8 cellular contexts compared by ENCODE assay signal in the genomic region with DNA sequence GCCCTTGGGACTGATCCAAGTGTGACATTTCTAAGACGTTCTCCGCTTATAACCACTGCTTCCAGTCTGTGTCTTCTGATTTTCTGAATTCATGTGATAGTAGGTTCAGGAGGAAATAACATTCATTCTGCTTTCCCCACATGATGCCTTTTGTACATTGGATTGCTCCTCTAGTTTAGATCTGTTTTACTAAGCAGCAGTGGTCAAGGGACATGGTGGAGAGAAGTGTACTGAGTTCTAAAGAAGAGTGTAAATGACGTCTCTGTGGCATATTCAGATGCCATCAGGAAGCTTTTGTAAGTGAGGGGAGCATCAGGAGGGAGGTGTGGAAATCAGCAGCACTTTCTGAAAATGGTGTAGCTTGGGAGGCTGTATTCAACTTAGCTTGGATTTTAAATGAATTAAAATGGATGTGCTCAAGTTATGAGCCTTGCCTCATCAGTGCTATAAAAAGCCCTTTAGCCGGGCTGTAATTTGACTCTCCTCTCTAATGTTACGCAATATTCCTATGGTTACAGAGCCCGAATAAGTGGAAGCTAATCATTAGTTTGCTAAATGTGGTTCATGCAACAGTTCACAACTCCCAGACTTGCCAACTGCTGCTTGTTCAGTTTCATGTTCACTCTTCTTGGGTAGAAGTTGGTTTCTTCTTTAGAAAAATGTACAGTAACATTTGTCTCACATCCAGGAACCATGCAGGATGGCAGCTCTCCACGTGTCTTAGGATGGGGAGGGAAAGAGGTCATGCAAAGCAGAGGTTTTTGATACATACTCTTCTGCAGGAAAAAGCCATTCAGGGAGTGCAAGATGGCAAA.
DNase-seq lines count a peak whose midpoint lies in the region; ATAC-seq and TF ChIP-seq lines count a peak whose summit lies in the region.

No MANE protein-coding gene starts in this region.

- no peak for ATAC-seq in GM19397 (IDR thresholded peaks at IDR 0.05; ENCODE audit: unreplicated experiment)
- no peak for ATAC-seq in CD8-positive, alpha-beta T cell

- H3K4me3 ChIP-seq in KMS-11 (IDR thresholded peaks at IDR 0.05; ENCODE audit: insufficient read depth, low read depth, low read length) (no peak overlapping the region), foreskin fibroblast (ENCODE audit: low read depth in 1 of 2, low read length in 2 of 2) (peak overlapping the region in 1 of 2 donors; percentile 19), skeletal muscle tissue (ENCODE audit: low read length in 3 of 3) (peak overlapping the region; percentile 23 to 57 (median 50))
- H3K4me3 ChIP-seq in CD8-positive, alpha-beta T cell (ENCODE audit: low read depth, low read length) = no peak overlapping the region

- no peaks in the 10 kb centered on the region for H3K27me3 Mint-ChIP-seq in Calu3 (ENCODE audit: unreplicated experiment)
- H3K27me3 Mint-ChIP-seq in CD8-positive, alpha-beta T cell (ENCODE audit: low read depth) = no peaks in the 10 kb centered on the region

- H3K36me3 ChIP-seq in KMS-11 (ENCODE audit: insufficient read depth) (no peaks in the 10 kb centered on the region), skeletal muscle tissue (ENCODE audit: control insufficient read depth in 3 of 3, insufficient read depth in 3 of 3, low read length in 3 of 3) (no peaks in the 10 kb centered on the region)
- H3K36me3 ChIP-seq in CD8-positive, alpha-beta T cell (ENCODE audit: insufficient read depth, low read length) = no peaks in the 10 kb centered on the region

- H3K36me3 Mint-ChIP-seq in Calu3 (ENCODE audit: insufficient read depth, unreplicated experiment) = peaks cover 19% of the 10 kb centered on the region
- peaks cover 59% of the 10 kb centered on the region for H3K36me3 Mint-ChIP-seq in CD8-positive, alpha-beta T cell

- H3K27ac Mint-ChIP-seq in Calu3 (ENCODE audit: unreplicated experiment) = peak overlapping the region; percentile 4
- H3K27ac Mint-ChIP-seq in CD8-positive, alpha-beta T cell = no peak overlapping the region

- H2AFZ ChIP-seq in KMS-11 (ENCODE audit: low read depth) = peak overlapping the region; percentile 39

- no peak overlapping the region for H3K4me3 Mint-ChIP-seq in Calu3 (ENCODE audit: low read depth, unreplicated experiment)
- H3K4me3 Mint-ChIP-seq in CD8-positive, alpha-beta T cell = no peak overlapping the region

- no TSS peak for BruUV-seq in Calu3 (replicated peaks; lab: Mats Ljungman, UMichigan)

- H3K9ac ChIP-seq in KMS-11 (peak overlapping the region; percentile 54), skeletal muscle tissue (ENCODE audit: low read depth in 1 of 3, low read length in 3 of 3) (peak overlapping the region in 2 of 3 donors; percentile 46 to 62)

- intact Hi-C loops in Calu3 (cut with micrococcal nuclease; ENCODE audit: unreplicated experiment) = no loop called here
- intact Hi-C loops in CD8-positive, alpha-beta T cell (cut with DNase I, micrococcal nuclease) = no loop called here

- H3K27me3 ChIP-seq in KMS-11 (ENCODE audit: insufficient read depth, low read depth) = no peaks in the 10 kb centered on the region
- no peaks in the 10 kb centered on the region for H3K27me3 ChIP-seq in skeletal muscle tissue (ENCODE audit: control insufficient read depth in 3 of 3, insufficient read depth in 3 of 3, low read length in 3 of 3)
- no peaks in the 10 kb centered on the region for H3K27me3 ChIP-seq in CD8-positive, alpha-beta T cell (ENCODE audit: insufficient read depth, low read length)

- DNase-seq in Calu3 = peak; percentile 20
- peak; percentile 63 for DNase-seq in RWPE1 (ENCODE audit: low spot score)
- DNase-seq in foreskin fibroblast = peak; percentile 85 to 90
- DNase-seq in CD8-positive, alpha-beta T cell = no peak
- DNase-seq in activated CD4-positive, alpha-beta T cell treated with anti-CD3 and anti-CD28 coated beads for 4 hours = no peak

- no peaks in the 10 kb centered on the region for H4K20me1 ChIP-seq in KMS-11 (ENCODE audit: insufficient read depth)

- POLR2A ChIA-PET in RWPE1 (lab: Yijun Ruan, JAX; ENCODE audit: low non-redundant PET) = no interaction called here
- POLR2A ChIA-PET in CD8-positive, alpha-beta T cell (lab: Charles Lee) = no interaction called here

- H3K79me2 ChIP-seq in KMS-11 (ENCODE audit: insufficient read depth, low read depth) = no peaks in the 10 kb centered on the region

- peak overlapping the region; percentile 86 for H3K4me2 ChIP-seq in KMS-11

- peaks cover 13% of the 10 kb centered on the region for H3K4me1 Mint-ChIP-seq in Calu3 (ENCODE audit: low read depth, unreplicated experiment)
- H3K4me1 Mint-ChIP-seq in CD8-positive, alpha-beta T cell (ENCODE audit: low read depth) = peaks cover 17% of the 10 kb centered on the region

- TF ChIP-seq CTCF in Calu3 (IDR thresholded peaks at IDR 0.05; ENCODE audit: unreplicated experiment) (no peak), KMS-11 (conservative IDR thresholded peaks at IDR 0.05; ENCODE audit: low read depth, low read length) (no peak), RWPE1 (conservative IDR thresholded peaks at IDR 0.05; ENCODE audit: low read depth) (no peak), foreskin fibroblast (IDR thresholded peaks at IDR 0.05; ENCODE audit: low read depth, low read length) (no peak)
- TF ChIP-seq CTCF in CD8-positive, alpha-beta T cell (IDR thresholded peaks at IDR 0.05) = no peak

- H3K27ac ChIP-seq in KMS-11 (peak overlapping the region; percentile 91), RWPE1 (peak overlapping the region; percentile 73), skeletal muscle tissue (ENCODE audit: low read depth, low read length) (peak overlapping the region; percentile 91)
- H3K27ac ChIP-seq in CD8-positive, alpha-beta T cell (ENCODE audit: low read depth, low read length) = no peak overlapping the region

- H3K4me1 ChIP-seq in KMS-11 (ENCODE audit: low read depth, poor library complexity, severe bottlenecking) (peaks cover 83% of the 10 kb centered on the region), skeletal muscle tissue (ENCODE audit: control insufficient read depth in 3 of 3, insufficient read depth in 3 of 3, low read length in 3 of 3) (peaks cover 30 to 52% (median 42%) of the 10 kb centered on the region in 3 donors)
- H3K4me1 ChIP-seq in CD8-positive, alpha-beta T cell (ENCODE audit: insufficient read depth, low read length) = no peaks in the 10 kb centered on the region

- CTCF ChIA-PET in Calu3 (lab: Charles Lee) = interaction anchor here (0.6 to 0.7 kb wide), 2 partner anchors 11 to 116 kb away, joined by 3 read pairs; no protein-coding TSS in a partner anchor
- CTCF ChIA-PET in RWPE1 (lab: Yijun Ruan, JAX) = interaction anchor here (0.6 kb wide), 1 partner anchor 147 kb away, joined by 3 read pairs; no protein-coding TSS in a partner anchor
- CTCF ChIA-PET in CD8-positive, alpha-beta T cell (lab: Charles Lee) = interaction anchor here (1.1 kb wide), 1 partner anchor 48 kb away, joined by 3 read pairs; no protein-coding TSS in a partner anchor

- no peaks in the 10 kb centered on the region for H3K9me3 ChIP-seq in skeletal muscle tissue (ENCODE audit: control insufficient read depth in 3 of 3, low read length in 3 of 3)
- no peaks in the 10 kb centered on the region for H3K9me3 ChIP-seq in CD8-positive, alpha-beta T cell (ENCODE audit: low read length)

- no peaks in the 10 kb centered on the region for H3K9me3 Mint-ChIP-seq in Calu3 (ENCODE audit: low read depth, unreplicated experiment)
- H3K9me3 Mint-ChIP-seq in CD8-positive, alpha-beta T cell = no peaks in the 10 kb centered on the region

Comparison
In these comparisons a context has a peak if more than half of its experiments do, and no peak if none do; other contexts are left out.
1. DNase-seq: peak in Calu3 (single experiment), RWPE1 (single experiment) and foreskin fibroblast (2 of 2); none in CD8-positive, alpha-beta T cell (0 of 7) and activated CD4-positive, alpha-beta T cell treated with anti-CD3 and anti-CD28 coated beads for 4 hours (0 of 2).
2. H3K4me3 ChIP-seq: peak in skeletal muscle tissue (3 of 3); none in KMS-11 (single experiment) and CD8-positive, alpha-beta T cell (single experiment).